ENCODE assay signal across 1 cellular context in genomic region chr1:165137551-165138316, GRCh38.
TF ChIP-seq lines count a peak whose summit lies in the region.

No MANE protein-coding gene starts in this region.

TF ChIP-seq in HepG2, 621 proteins besides CTCF, POLR2A, EP300 and RAD21 (continued from another document and continues in another):
- TF ChIP-seq ATF2 (CRISPR knock-in tag; IDR thresholded peaks at IDR 0.05) (peak; percentile 29; the same call in 1 of the 2 replicates), ZSCAN30 (CRISPR knock-in tag; IDR thresholded peaks at IDR 0.05) (no peak), ZNF776 (CRISPR knock-in tag; IDR thresholded peaks at IDR 0.05) (no peak), ZNF512B (CRISPR knock-in tag; IDR thresholded peaks at IDR 0.05; ENCODE audit: borderline replicate concordance) (0 out of 2 replicates have a peak, but pooled peaks have one; percentile 51), CCDC6 (CRISPR knock-in tag; IDR thresholded peaks at IDR 0.05) (no peak), NFKBIZ (CRISPR knock-in tag; IDR thresholded peaks at IDR 0.05) (no peak), CAMTA2 (CRISPR knock-in tag; IDR thresholded peaks at IDR 0.05; ENCODE audit: borderline replicate concordance) (no peak), TERF1 (CRISPR knock-in tag; IDR thresholded peaks at IDR 0.05) (no peak), RFX1 (IDR thresholded peaks at IDR 0.05) (no peak), ATF7 (IDR thresholded peaks at IDR 0.05) (no peak), ATF7 (CRISPR knock-in tag; IDR thresholded peaks at IDR 0.05) (no peak), PRPF4 (IDR thresholded peaks at IDR 0.05; ENCODE audit: low read depth, low read length, poor library complexity, severe bottlenecking) (no peak), ATF1 (CRISPR knock-in tag; IDR thresholded peaks at IDR 0.05) (peak; percentile 44; the same call in 1 of the 2 replicates), ZNF720 (CRISPR knock-in tag; IDR thresholded peaks at IDR 0.05) (no peak), MBD4 (IDR thresholded peaks at IDR 0.05; ENCODE audit: borderline replicate concordance, low read length) (no peak), ZNF101 (CRISPR knock-in tag; IDR thresholded peaks at IDR 0.05; ENCODE audit: borderline replicate concordance, low read depth) (no peak), ZNF747 (CRISPR knock-in tag; IDR thresholded peaks at IDR 0.05; ENCODE audit: borderline replicate concordance) (no peak), ZC3H4 (CRISPR knock-in tag; IDR thresholded peaks at IDR 0.05; ENCODE audit: borderline replicate concordance) (no peak), SRSF4 (IDR thresholded peaks at IDR 0.05; ENCODE audit: low read depth, low read length, poor library complexity, severe bottlenecking) (no peak), TBX2 (CRISPR knock-in tag; IDR thresholded peaks at IDR 0.05; ENCODE audit: borderline replicate concordance) (peak; percentile 94), ZNF850 (CRISPR knock-in tag; conservative IDR thresholded peaks at IDR 0.05) (no peak), FOXA1 (IDR thresholded peaks at IDR 0.05) (no peak), FOXA1 (CRISPR knock-in tag; IDR thresholded peaks at IDR 0.05) (peak; percentile 16; the same call in 1 of the 2 replicates), TEAD2 (CRISPR knock-in tag; IDR thresholded peaks at IDR 0.05) (no peak), MIXL1 (CRISPR knock-in tag; IDR thresholded peaks at IDR 0.05) (no peak), MED8 (CRISPR knock-in tag; IDR thresholded peaks at IDR 0.05; ENCODE audit: insufficient replicate concordance) (no peak), ZNF3 (CRISPR knock-in tag; IDR thresholded peaks at IDR 0.05) (no peak), ZFP1 (CRISPR knock-in tag; IDR thresholded peaks at IDR 0.05) (no peak), TCF7L2 (IDR thresholded peaks at IDR 0.05; ENCODE audit: low read depth, low read length) (peak; percentile 95), MAFF (IDR thresholded peaks at IDR 0.05; ENCODE audit: low read depth, low read length) (no peak), ZMYM2 (CRISPR knock-in tag; IDR thresholded peaks at IDR 0.05) (no peak), KAT2B (IDR thresholded peaks at IDR 0.05; ENCODE audit: borderline replicate concordance, low read depth, low read length) (no peak), ZMYM4 (CRISPR knock-in tag; IDR thresholded peaks at IDR 0.05) (peak; percentile 42; the same call in 1 of the 2 replicates), FOXO1 (CRISPR knock-in tag; IDR thresholded peaks at IDR 0.05) (0 out of 2 replicates have a peak, but pooled peaks have one; percentile 37), ASH2L (IDR thresholded peaks at IDR 0.05; ENCODE audit: insufficient read length, low read depth, low read length) (peak; percentile 55), PAF1 (CRISPR knock-in tag; IDR thresholded peaks at IDR 0.05) (no peak), ZBTB1 (CRISPR knock-in tag; IDR thresholded peaks at IDR 0.05; ENCODE audit: borderline replicate concordance) (no peak), DNMT1 (CRISPR knock-in tag; IDR thresholded peaks at IDR 0.05) (no peak), TMF1 (CRISPR knock-in tag; IDR thresholded peaks at IDR 0.05; ENCODE audit: low read depth) (no peak), PCBP1 (IDR thresholded peaks at IDR 0.05; ENCODE audit: borderline replicate concordance, low read depth, low read length) (no peak), ZBTB37 (CRISPR knock-in tag; IDR thresholded peaks at IDR 0.05) (no peak), ELF4 (CRISPR knock-in tag; IDR thresholded peaks at IDR 0.05; ENCODE audit: borderline replicate concordance) (no peak), ZSCAN21 (CRISPR knock-in tag; IDR thresholded peaks at IDR 0.05; ENCODE audit: borderline replicate concordance) (no peak), ZNF354B (CRISPR knock-in tag; IDR thresholded peaks at IDR 0.05) (no peak)
- TF ChIP-seq, protein P1, sequence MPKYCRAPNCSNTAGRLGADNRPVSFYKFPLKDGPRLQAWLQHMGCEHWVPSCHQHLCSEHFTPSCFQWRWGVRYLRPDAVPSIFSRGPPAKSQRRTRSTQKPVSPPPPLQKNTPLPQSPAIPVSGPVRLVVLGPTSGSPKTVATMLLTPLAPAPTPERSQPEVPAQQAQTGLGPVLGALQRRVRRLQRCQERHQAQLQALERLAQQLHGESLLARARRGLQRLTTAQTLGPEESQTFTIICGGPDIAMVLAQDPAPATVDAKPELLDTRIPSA (CRISPR knock-in tag; IDR thresholded peaks at IDR 0.05; ENCODE audit: borderline replicate concordance), result no peak
- TF ChIP-seq, protein P2, sequence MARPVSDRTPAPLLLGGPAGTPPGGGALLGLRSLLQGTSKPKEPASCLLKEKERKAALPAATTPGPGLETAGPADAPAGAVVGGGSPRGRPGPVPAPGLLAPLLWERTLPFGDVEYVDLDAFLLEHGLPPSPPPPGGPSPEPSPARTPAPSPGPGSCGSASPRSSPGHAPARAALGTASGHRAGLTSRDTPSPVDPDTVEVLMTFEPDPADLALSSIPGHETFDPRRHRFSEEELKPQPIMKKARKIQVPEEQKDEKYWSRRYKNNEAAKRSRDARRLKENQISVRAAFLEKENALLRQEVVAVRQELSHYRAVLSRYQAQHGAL (CRISPR knock-in tag; IDR thresholded peaks at IDR 0.05; ENCODE audit: not compliant biosample characterization), result no peak
- TF ChIP-seq, protein P3, sequence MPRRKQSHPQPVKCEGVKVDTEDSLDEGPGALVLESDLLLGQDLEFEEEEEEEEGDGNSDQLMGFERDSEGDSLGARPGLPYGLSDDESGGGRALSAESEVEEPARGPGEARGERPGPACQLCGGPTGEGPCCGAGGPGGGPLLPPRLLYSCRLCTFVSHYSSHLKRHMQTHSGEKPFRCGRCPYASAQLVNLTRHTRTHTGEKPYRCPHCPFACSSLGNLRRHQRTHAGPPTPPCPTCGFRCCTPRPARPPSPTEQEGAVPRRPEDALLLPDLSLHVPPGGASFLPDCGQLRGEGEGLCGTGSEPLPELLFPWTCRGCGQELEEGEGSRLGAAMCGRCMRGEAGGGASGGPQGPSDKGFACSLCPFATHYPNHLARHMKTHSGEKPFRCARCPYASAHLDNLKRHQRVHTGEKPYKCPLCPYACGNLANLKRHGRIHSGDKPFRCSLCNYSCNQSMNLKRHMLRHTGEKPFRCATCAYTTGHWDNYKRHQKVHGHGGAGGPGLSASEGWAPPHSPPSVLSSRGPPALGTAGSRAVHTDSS (CRISPR knock-in tag; conservative IDR thresholded peaks at IDR 0.05), result no peak
- TF ChIP-seq, protein P4, sequence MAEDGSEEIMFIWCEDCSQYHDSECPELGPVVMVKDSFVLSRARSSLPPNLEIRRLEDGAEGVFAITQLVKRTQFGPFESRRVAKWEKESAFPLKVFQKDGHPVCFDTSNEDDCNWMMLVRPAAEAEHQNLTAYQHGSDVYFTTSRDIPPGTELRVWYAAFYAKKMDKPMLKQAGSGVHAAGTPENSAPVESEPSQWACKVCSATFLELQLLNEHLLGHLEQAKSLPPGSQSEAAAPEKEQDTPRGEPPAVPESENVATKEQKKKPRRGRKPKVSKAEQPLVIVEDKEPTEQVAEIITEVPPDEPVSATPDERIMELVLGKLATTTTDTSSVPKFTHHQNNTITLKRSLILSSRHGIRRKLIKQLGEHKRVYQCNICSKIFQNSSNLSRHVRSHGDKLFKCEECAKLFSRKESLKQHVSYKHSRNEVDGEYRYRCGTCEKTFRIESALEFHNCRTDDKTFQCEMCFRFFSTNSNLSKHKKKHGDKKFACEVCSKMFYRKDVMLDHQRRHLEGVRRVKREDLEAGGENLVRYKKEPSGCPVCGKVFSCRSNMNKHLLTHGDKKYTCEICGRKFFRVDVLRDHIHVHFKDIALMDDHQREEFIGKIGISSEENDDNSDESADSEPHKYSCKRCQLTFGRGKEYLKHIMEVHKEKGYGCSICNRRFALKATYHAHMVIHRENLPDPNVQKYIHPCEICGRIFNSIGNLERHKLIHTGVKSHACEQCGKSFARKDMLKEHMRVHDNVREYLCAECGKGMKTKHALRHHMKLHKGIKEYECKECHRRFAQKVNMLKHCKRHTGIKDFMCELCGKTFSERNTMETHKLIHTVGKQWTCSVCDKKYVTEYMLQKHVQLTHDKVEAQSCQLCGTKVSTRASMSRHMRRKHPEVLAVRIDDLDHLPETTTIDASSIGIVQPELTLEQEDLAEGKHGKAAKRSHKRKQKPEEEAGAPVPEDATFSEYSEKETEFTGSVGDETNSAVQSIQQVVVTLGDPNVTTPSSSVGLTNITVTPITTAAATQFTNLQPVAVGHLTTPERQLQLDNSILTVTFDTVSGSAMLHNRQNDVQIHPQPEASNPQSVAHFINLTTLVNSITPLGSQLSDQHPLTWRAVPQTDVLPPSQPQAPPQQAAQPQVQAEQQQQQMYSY (CRISPR knock-in tag; IDR thresholded peaks at IDR 0.05), result 0 out of 2 replicates have a peak, but pooled peaks have one; percentile 25
